ENCODE assay signal across 24 cellular contexts in the genomic region with DNA sequence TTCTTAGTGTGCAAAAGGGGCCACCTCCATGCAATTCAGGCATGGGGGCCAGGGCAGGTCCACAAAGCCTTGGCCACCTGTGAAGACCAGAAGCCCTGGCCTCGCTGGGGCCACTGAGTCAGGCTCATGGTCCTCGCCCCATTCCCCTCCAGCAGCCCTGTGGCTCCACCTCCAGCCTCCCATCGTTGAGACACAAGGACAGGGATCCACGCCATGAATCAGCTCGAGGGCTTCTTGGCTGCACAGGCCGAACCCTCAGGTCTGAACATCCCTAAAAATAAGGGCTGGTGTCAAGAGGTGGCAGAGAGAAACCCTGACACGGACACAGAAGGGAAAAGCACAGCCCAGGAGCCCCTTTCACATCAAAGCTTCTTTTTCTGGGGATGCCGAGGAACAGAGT.
"Had no signal": no experiment of that assay in that cellular context is flagged by ENCODE, and none has a peak within 500 bp of the region (broad histone marks: within the 10 kb centered on the region; RNA-seq: fewer than 3 reads in every experiment).

No MANE protein-coding gene starts in this region.

- H3K9me3 ChIP-seq: ascending aorta, esophagus squamous epithelium, left lung, mucosa of descending colon, neutrophil, spleen, thyroid gland had no signal

- DNase-seq: activated CD4-positive, alpha-beta T cell treated with anti-CD3 and anti-CD28 coated beads for 1 hour; activated CD8-positive, alpha-beta memory T cell treated with anti-CD3 and anti-CD28 coated beads for 24 hours; activated CD8-positive, alpha-beta memory T cell treated with anti-CD3 and anti-CD28 coated beads, Interleukin-2, amount 50 U/mL, for 48 hours; activated effector memory CD4-positive, alpha-beta T cell treated with anti-CD3 and anti-CD28 coated beads, Interleukin-2, amount 50 U/mL, for 16 hours; activated naive CD4-positive, alpha-beta T cell treated with anti-CD3 and anti-CD28 coated beads, Interleukin-2, amount 50 U/mL, for 16 hours; activated T-cell treated with anti-CD3 and anti-CD28 coated beads, Interleukin-2, amount 50 U/mL, for 72 hours; dermis blood vessel endothelial cell; effector memory CD8-positive, alpha-beta T cell; esophagus squamous epithelium; islet precursor cell; left lung; mucosa of descending colon; naive thymus-derived CD4-positive, alpha-beta T cell; spleen; stimulated activated CD4-positive, alpha-beta T cell treated with anti-CD3 and anti-CD28 coated beads, Interleukin-4, amount 100 ng/mL, for 4 hours; SW 1271; T-helper 2 cell; thyroid gland; WERI-Rb-1 had no signal

- H3K27ac ChIP-seq: esophagus squamous epithelium, hepatocyte, left lung, neutrophil, spleen, thyroid gland, WERI-Rb-1 had no signal

- H3K36me3 ChIP-seq: ascending aorta, esophagus squamous epithelium, left lung, neutrophil, spleen, thyroid gland, WERI-Rb-1 had no signal

- H3K4me1 ChIP-seq: left lung, thyroid gland had no signal

- ATAC-seq: activated T-cell treated with anti-CD3 and anti-CD28 coated beads, Interleukin-2, amount 50 U/mL, for 72 hours; effector memory CD8-positive, alpha-beta T cell; left lung; mucosa of descending colon; naive thymus-derived CD4-positive, alpha-beta T cell; stimulated activated memory B cell treated with anti-CD40 and anti-IgM and Interleukin-4, amounts not matched to agents 10 μg/mL and 1 μg/mL and 100 μg/mL, for 72 hours had no signal

- H3K27me3 ChIP-seq: ascending aorta, esophagus squamous epithelium, hepatocyte, left lung, neutrophil, spleen, thyroid gland had no signal

- FAIRE-seq: bronchial epithelial cell had no signal

- H3K4me3 ChIP-seq: hepatocyte, left lung, mucosa of descending colon, spleen, thyroid gland had no signal
